In genomic region chr4:173217727-173218126, GRCh38 we compare ENCODE assay signal across 12 cellular contexts. TPM values are rescaled to one million over a fixed set of nuclear protein-coding genes. Genes with fewer than 3 reads are reported as not detected.
DNase-seq lines count a peak whose midpoint lies in the region; ATAC-seq, FAIRE-seq and TF ChIP-seq lines count a peak whose summit lies in the region.
"Had no signal": no experiment of that assay in that cellular context is flagged by ENCODE, and none has a peak within 500 bp of the region (broad histone marks: within the 10 kb centered on the region; RNA-seq: fewer than 3 reads in every experiment).

No MANE protein-coding gene starts in this region.

- no peak overlapping the region for H2BK120ac ChIP-seq in mesendoderm (ENCODE audit: low read depth, low read length)

- H3K56ac ChIP-seq in mesendoderm (ENCODE audit: low read length) = no peak overlapping the region

- peak overlapping the region in 1 of 2 experiments; percentile 51; a peak in 2 of 4 replicates for H3K9ac ChIP-seq in K562 (ENCODE audit: insufficient read depth in 1 of 2, low read depth in 2 of 2, low read length in 2 of 2)
- H3K9ac ChIP-seq in mesendoderm (ENCODE audit: low read length) = no peak overlapping the region

- H3K36me3 ChIP-seq in K562 (ENCODE audit: control insufficient read depth, insufficient read depth, low read length) (no peaks in the 10 kb centered on the region), mesendoderm (ENCODE audit: control insufficient read depth, insufficient read depth, low read length) (no peaks in the 10 kb centered on the region), MG63 (no peaks in the 10 kb centered on the region)
- H3K36me3 ChIP-seq: right lobe of liver had no signal

- intact Hi-C loops in K562 (cut with micrococcal nuclease) = loop anchor here (5.0 kb wide), 1 partner anchor 45 kb away; no protein-coding TSS in a partner anchor

- H3K4me1 ChIP-seq in K562 (replicated peaks in 1 of 2; ENCODE audit: control insufficient read depth in 2 of 2, insufficient read depth in 2 of 2, low read length in 2 of 2) = peaks cover 11 to 40% of the 10 kb centered on the region in 2 experiments
- H3K4me1 ChIP-seq in mesendoderm (ENCODE audit: control insufficient read depth, low read depth, low read length) = peaks cover 4% of the 10 kb centered on the region
- H3K4me1 ChIP-seq: right lobe of liver had no signal

- no peak overlapping the region for H2AK5ac ChIP-seq in mesendoderm (ENCODE audit: low read length)

- H3K79me2 ChIP-seq in K562 (ENCODE audit: control insufficient read depth, insufficient read depth, low read length) (peaks cover 81% of the 10 kb centered on the region), mesendoderm (ENCODE audit: control insufficient read depth, insufficient read depth, low read length) (peaks cover 12% of the 10 kb centered on the region)

- H3K36me3 Mint-ChIP-seq in activated T-cell treated with anti-CD3 and anti-CD28 coated beads, Interleukin-2, amount 50 U/mL, for 72 hours (ENCODE audit: insufficient read depth in 2 of 2) = no peaks in the 10 kb centered on the region
- no peaks in the 10 kb centered on the region for H3K36me3 Mint-ChIP-seq in activated CD4-positive, alpha-beta memory T cell treated with anti-CD3 and anti-CD28 coated beads, Interleukin-2, amount 10 ng/mL, durations not matched to agents 7 days and 5 days (ENCODE audit: low read depth)

- H4K5ac ChIP-seq in mesendoderm (ENCODE audit: low read length) = no peak overlapping the region

- H3K4me3 ChIP-seq in K562 (no peak overlapping the region), mesendoderm (ENCODE audit: low read length) (no peak overlapping the region), MG63 (no peak overlapping the region)
- H3K4me3 ChIP-seq: right lobe of liver had no signal

- H3K9me1 ChIP-seq in K562 (ENCODE audit: control insufficient read depth, insufficient read depth, low read length) = no peaks in the 10 kb centered on the region

- CTCF ChIA-PET in K562 (lab: Yijun Ruan, JAX; ENCODE audit: low intra/inter-chr PET ratio) = no interaction called here
- CTCF ChIA-PET in activated CD4-positive, alpha-beta memory T cell treated with anti-CD3 and anti-CD28 coated beads, Interleukin-2, amount 10 ng/mL, durations not matched to agents 7 days and 5 days (lab: Charles Lee) = no interaction called here

- ATAC-seq in K562 (peak; percentile 48), GM19467 (IDR thresholded peaks at IDR 0.05; ENCODE audit: unreplicated experiment) (no peak)
- ATAC-seq in activated T-cell treated with anti-CD3 and anti-CD28 coated beads, Interleukin-2, amount 50 U/mL, for 72 hours (replicated peaks in 1 of 2) = no peak
- ATAC-seq: activated CD8-positive, alpha-beta T cell treated with anti-CD3 and anti-CD28 coated beads, Interleukin-2, amount 10 ng/mL, durations not matched to agents 7 days and 5 days; right lobe of liver had no signal

- TF ChIP-seq EP300 in K562 (IDR thresholded peaks at IDR 0.05; ENCODE audit: low read length) = peak; percentile 46; the same call in 1 of the 2 replicates

- TF ChIP-seq POLR2A in K562 (conservative IDR thresholded peaks at IDR 0.05) = no peak

- no TSS peak for BruUV-seq in K562 (replicated peaks; lab: Mats Ljungman, UMichigan)

- WGBS in K562 (ENCODE audit: insufficient coverage, low coverage, missing lambda C conversion rate) = 21% methylated on average over 2 of the region's 2 CpGs
- no CpG with 5 or more reads among the region's 2 CpGs for WGBS in mesendoderm (ENCODE audit: extremely low coverage, insufficient coverage, low lambda C conversion rate)

- TF ChIP-seq CTCF in K562 (IDR thresholded peaks at IDR 0.05 in 2 of 3, conservative IDR thresholded peaks at IDR 0.05 in 1 of 3; ENCODE audit: insufficient read depth in 2 of 3, low read depth in 1 of 3, low read length in 3 of 3) = no peak

- no peaks in the 10 kb centered on the region for H3K9me3 ChIP-seq in K562 (replicated peaks; ENCODE audit: control insufficient read depth, insufficient read depth, low read depth, low read length)
- peaks cover 5% of the 10 kb centered on the region; the same call in 1 of the 2 replicates for H3K9me3 ChIP-seq in MG63
- H3K9me3 ChIP-seq: right lobe of liver had no signal

- H3K4ac ChIP-seq in mesendoderm (ENCODE audit: low read depth, low read length) = no peak overlapping the region

- no peak overlapping the region for H3K23ac ChIP-seq in mesendoderm (ENCODE audit: low read length)

- no peak overlapping the region for H3K18ac ChIP-seq in mesendoderm (ENCODE audit: low read length)

- no peak overlapping the region for H3K4me3 Mint-ChIP-seq in activated T-cell treated with anti-CD3 and anti-CD28 coated beads, Interleukin-2, amount 50 U/mL, for 72 hours
- no peak overlapping the region for H3K4me3 Mint-ChIP-seq in activated CD4-positive, alpha-beta memory T cell treated with anti-CD3 and anti-CD28 coated beads, Interleukin-2, amount 10 ng/mL, durations not matched to agents 7 days and 5 days
- H3K4me3 Mint-ChIP-seq: activated CD8-positive, alpha-beta T cell treated with anti-CD3 and anti-CD28 coated beads, Interleukin-2, amount 10 ng/mL, durations not matched to agents 7 days and 5 days had no signal

- in situ Hi-C loops in K562 (cut with MboI) = no loop called here

- H3K9me3 Mint-ChIP-seq in activated T-cell treated with anti-CD3 and anti-CD28 coated beads, Interleukin-2, amount 50 U/mL, for 72 hours = peaks cover 0 to 2% of the 10 kb centered on the region in 2 donors
- H3K9me3 Mint-ChIP-seq in activated CD4-positive, alpha-beta memory T cell treated with anti-CD3 and anti-CD28 coated beads, Interleukin-2, amount 10 ng/mL, durations not matched to agents 7 days and 5 days = no peaks in the 10 kb centered on the region

- H3K4me2 ChIP-seq in K562 (ENCODE audit: insufficient read depth, low read length) (peak overlapping the region; percentile 28; the same call in 1 of the 2 replicates), mesendoderm (ENCODE audit: low read length) (no peak overlapping the region)

- POLR2A ChIA-PET in K562 (lab: Yijun Ruan, JAX) = no interaction called here
- POLR2A ChIA-PET in activated CD4-positive, alpha-beta memory T cell treated with anti-CD3 and anti-CD28 coated beads, Interleukin-2, amount 10 ng/mL, durations not matched to agents 7 days and 5 days (lab: Charles Lee) = no interaction called here

- peaks cover 2% of the 10 kb centered on the region for H3K79me1 ChIP-seq in mesendoderm (ENCODE audit: low read length)

- DNase-seq in EH (ENCODE audit: low read depth) (peak; percentile 31), M059J (ENCODE audit: low read depth) (peak; percentile 53), K562 (ENCODE audit: extremely low read depth in 1 of 4, low spot score in 3 of 4) (peak in 3 of 4 experiments; percentile 21 to 56 (median 27)), mesendoderm (no peak), MG63 (no peak)
- DNase-seq in activated T-cell treated with anti-CD3 and anti-CD28 coated beads, Interleukin-2, amount 50 U/mL, for 72 hours = no peak
- DNase-seq in activated CD4-positive, alpha-beta memory T cell treated with anti-CD3 and anti-CD28 coated beads, Interleukin-2, amount 10 ng/mL, durations not matched to agents 7 days and 5 days = no peak
- DNase-seq: activated CD8-positive, alpha-beta T cell treated with anti-CD3 and anti-CD28 coated beads, Interleukin-2, amount 10 ng/mL, durations not matched to agents 7 days and 5 days; activated naive CD4-positive, alpha-beta T cell treated with Interleukin-2 at 50 U/mL for 16 hours; NCI-H187 treated with DMSO at 0.1 percent for 48 hours; right lobe of liver had no signal

- H3K4me1 Mint-ChIP-seq in activated T-cell treated with anti-CD3 and anti-CD28 coated beads, Interleukin-2, amount 50 U/mL, for 72 hours (ENCODE audit: low read depth) = peaks cover 33% of the 10 kb centered on the region
- H3K4me1 Mint-ChIP-seq in activated CD4-positive, alpha-beta memory T cell treated with anti-CD3 and anti-CD28 coated beads, Interleukin-2, amount 10 ng/mL, durations not matched to agents 7 days and 5 days = peaks cover 3% of the 10 kb centered on the region

- H3K27me3 ChIP-seq in K562 (ENCODE audit: control insufficient read depth in 2 of 2, insufficient read depth in 2 of 2, low read length in 2 of 2) (no peaks in the 10 kb centered on the region), mesendoderm (ENCODE audit: insufficient read depth, low read length, poor library complexity) (no peaks in the 10 kb centered on the region), MG63 (no peaks in the 10 kb centered on the region)
- H3K27me3 ChIP-seq: right lobe of liver had no signal

- no peak overlapping the region for H2AFZ ChIP-seq in K562 (ENCODE audit: low read depth, low read length)

- H3K27ac Mint-ChIP-seq in activated T-cell treated with anti-CD3 and anti-CD28 coated beads, Interleukin-2, amount 50 U/mL, for 72 hours = no peak overlapping the region
- H3K27ac Mint-ChIP-seq in activated CD4-positive, alpha-beta memory T cell treated with anti-CD3 and anti-CD28 coated beads, Interleukin-2, amount 10 ng/mL, durations not matched to agents 7 days and 5 days = no peak overlapping the region
- H3K27ac Mint-ChIP-seq: activated CD8-positive, alpha-beta T cell treated with anti-CD3 and anti-CD28 coated beads, Interleukin-2, amount 10 ng/mL, durations not matched to agents 7 days and 5 days had no signal

- H4K8ac ChIP-seq in mesendoderm (ENCODE audit: low read depth, low read length) = no peak overlapping the region

- no peak overlapping the region for H2BK5ac ChIP-seq in mesendoderm (ENCODE audit: low read length)

- no peak for TF ChIP-seq RAD21 in K562 (CRISPR knock-in tag; conservative IDR thresholded peaks at IDR 0.05 in 1 of 2, IDR thresholded peaks at IDR 0.05 in 1 of 2)

- peak overlapping the region; percentile 85 for H2BK15ac ChIP-seq in mesendoderm (replicated peaks; ENCODE audit: low read depth)

- no peaks in the 10 kb centered on the region; the same call in 1 of the 2 replicates for H4K20me1 ChIP-seq in K562 (replicated peaks; ENCODE audit: control insufficient read depth, insufficient read depth, low read length)

- H3K27ac ChIP-seq in K562 (ENCODE audit: extremely low read depth, low read depth, low read length) (peak overlapping the region; percentile 84; the same call in 2 of the 3 replicates), mesendoderm (ENCODE audit: low read depth, low read length) (no peak overlapping the region)
- H3K27ac ChIP-seq: right lobe of liver had no signal

- H3K27me3 Mint-ChIP-seq in activated T-cell treated with anti-CD3 and anti-CD28 coated beads, Interleukin-2, amount 50 U/mL, for 72 hours (ENCODE audit: low read depth) = no peaks in the 10 kb centered on the region
- no peaks in the 10 kb centered on the region for H3K27me3 Mint-ChIP-seq in activated CD4-positive, alpha-beta memory T cell treated with anti-CD3 and anti-CD28 coated beads, Interleukin-2, amount 10 ng/mL, durations not matched to agents 7 days and 5 days

- FAIRE-seq in K562 (lab: Jason Lieb, UNC) = peak; percentile 29

RNA-seq across cellular contexts. Expression of gene GALNT7, which starts 49.1 kb away (rescaled TPM):
- total RNA-seq in M059J (2014; rRNA removed; shearing (Covaris generic)) = 23.8 and 37.6 TPM in 2 replicates
- 42.3 and 108 TPM in 2 replicates for total RNA-seq in K562 (2011; cell fraction: chromatin; rRNA removed; ENCODE audit: low replicate concordance)
- 23.0 and 36.6 TPM in 2 replicates for total RNA-seq in K562 (2011; cell fraction: nucleolus; rRNA removed)
- 55.6 and 77.9 TPM in 2 replicates for total RNA-seq in K562 (2011; cell fraction: nucleoplasm; rRNA removed)
- total RNA-seq in K562 (2014; rRNA removed) (17.7 and 19.4 TPM in 2 replicates), K562 (2014; rRNA removed; fragmentation: Illumina TruSeq; extraction: Trizol) (33.4 and 38.6 TPM in 2 replicates), K562 (2015; rRNA removed; fragmentation: Illumina TruSeq; extraction: Trizol) (31.8 and 38.7 TPM in 2 replicates), K562 (2021) (31.1 and 33.2 TPM in 2 replicates)
- polyA plus RNA-seq in K562 (2011; rRNA removed) (21.3 and 33.2 TPM in 2 replicates), K562 (2014; fragmentation: Illumina TruSeq; extraction: Trizol) (27.3 and 32.8 TPM in 2 replicates), K562 (2014; fragmentation: Nextera tagmentation; extraction: Ambion mirVana) (10 to 100 TPM; 16.7 to 26.1 TPM), K562 (2014; rRNA removed) (21.1 and 21.6 TPM in 2 replicates)
- 4.3 and 9.6 TPM in 2 replicates for polyA plus RNA-seq in K562 (2011; cell fraction: cytosol; rRNA removed)
- polyA plus RNA-seq in K562 (2011; cell fraction: nucleus; rRNA removed) = 29.3 and 34.4 TPM in 2 replicates
- polyA plus RNA-seq in K562 (2012) = 21.2 and 27.6 TPM in 2 replicates
- 50.8 and 57.2 TPM in 2 replicates for polyA minus RNA-seq in K562 (2011; rRNA and poly(A)+ RNA removed)
- polyA minus RNA-seq in K562 (2011; cell fraction: cytosol; rRNA and poly(A)+ RNA removed) = 15.0 and 22.5 TPM in 2 replicates
- polyA minus RNA-seq in K562 (2011; cell fraction: nucleus; rRNA and poly(A)+ RNA removed) = 31.9 and 40.0 TPM in 2 replicates
- polyA plus RNA-seq in mesendoderm (2013, experiment 1 of 2) = 32.2 TPM
- polyA plus RNA-seq in mesendoderm (2013, experiment 2 of 2) = 33.8 TPM
- 10 to 100 TPM; 10.1 to 12.8 TPM for total RNA-seq in activated T-cell treated with anti-CD3 and anti-CD28 coated beads, Interleukin-2, amount 50 U/mL, for 72 hours
- total RNA-seq in activated CD4-positive, alpha-beta memory T cell treated with anti-CD3 and anti-CD28 coated beads, Interleukin-2, amount 10 ng/mL, durations not matched to agents 7 days and 5 days = 10 to 100 TPM; 16.0 to 19.1 TPM
- total RNA-seq in MG63 (2014; rRNA removed; shearing (Covaris generic); ENCODE audit: low replicate concordance) = 22.6 and 33.7 TPM in 2 replicates

Comparison
In these comparisons a context has a peak if more than half of its experiments do, and no peak if none do; other contexts are left out.
1. DNase-seq: peak in EH (single experiment), M059J (single experiment) and K562 (3 of 4); none in mesendoderm (single experiment), activated T-cell treated with anti-CD3 and anti-CD28 coated beads, Interleukin-2, amount 50 U/mL, for 72 hours (0 of 2), activated CD4-positive, alpha-beta memory T cell treated with anti-CD3 and anti-CD28 coated beads, Interleukin-2, amount 10 ng/mL, durations not matched to agents 7 days and 5 days (single experiment) and MG63 (single experiment).